ENCODE assay signal across 8 cellular contexts in genomic region chr7:142866361-142867096, GRCh38. TPM values are rescaled to one million over a fixed set of nuclear protein-coding genes. Genes with fewer than 3 reads are reported as not detected.
DNase-seq lines count a peak whose midpoint lies in the region; ATAC-seq and TF ChIP-seq lines count a peak whose summit lies in the region.

No MANE protein-coding gene starts in this region.

- H3K9me3 ChIP-seq in WERI-Rb-1 (ENCODE audit: severe bottlenecking) = no peaks in the 10 kb centered on the region

- no peak overlapping the region for H3K27ac Mint-ChIP-seq in HFFc6

- H3K27me3 ChIP-seq in WERI-Rb-1 (ENCODE audit: insufficient read depth, low read depth, severe bottlenecking) = no peaks in the 10 kb centered on the region

- DNase-seq in COLO668 (lab: John Stamatoyannopoulos, UW; ENCODE audit: unreplicated experiment) (peak; percentile 24), HFFc6 (no peak), WERI-Rb-1 (peak; percentile 73), left cardiac atrium (no peak), NCI-H1694 treated with DMSO at 0.1 percent for 48 hours (lab: John Stamatoyannopoulos, UW) (no peak), NCI-H128 (lab: John Stamatoyannopoulos, UW; ENCODE audit: unreplicated experiment) (no peak), middle frontal gyrus (ENCODE audit: extremely low spot score, low spot score) (no peak)

- peak; percentile 71 for TF ChIP-seq CTCF in HFFc6 (IDR thresholded peaks at IDR 0.05)
- TF ChIP-seq CTCF in WERI-Rb-1 (IDR thresholded peaks at IDR 0.05; ENCODE audit: low read depth, low read length) = peak; percentile 74

- H3K36me3 ChIP-seq in WERI-Rb-1 = no peaks in the 10 kb centered on the region

- peaks cover 19% of the 10 kb centered on the region for H3K27me3 Mint-ChIP-seq in HFFc6 (ENCODE audit: insufficient read depth)

- no peak overlapping the region for H3K4me3 ChIP-seq in WERI-Rb-1 (ENCODE audit: low read depth, low read length)

- intact Hi-C loops in left cardiac atrium (cut with DNase I) = no loop called here

- peak; percentile 52 to 61 for ATAC-seq in left cardiac atrium

- H3K36me3 Mint-ChIP-seq in HFFc6 (ENCODE audit: low read depth) = no peaks in the 10 kb centered on the region

- H3K4me3 Mint-ChIP-seq in HFFc6 = no peak overlapping the region

- no peaks in the 10 kb centered on the region for H3K9me3 Mint-ChIP-seq in HFFc6

- H3K27ac ChIP-seq in WERI-Rb-1 (no peak overlapping the region), temporal lobe (ENCODE audit: low read depth, low read length) (peak overlapping the region; percentile 73)

- H3K4me1 Mint-ChIP-seq in HFFc6 (ENCODE audit: low read depth) = no peaks in the 10 kb centered on the region

RNA-seq across cellular contexts. Expression of gene EPHB6, which starts 11.7 kb away (rescaled TPM):
- total RNA-seq in HFFc6 (2021; fragmentation: NEBNext Ultra II Directional; extraction: Animal tissue kit (Norgen Biotek cat#: 25700)) = under 1 TPM; 0.26 to 0.69 (median 0.33) TPM
- total RNA-seq in left cardiac atrium = 10 to 100 TPM in 1 of 2 donors, 1 to 10 TPM in 1; 9.3 to 11.1 TPM
- total RNA-seq in temporal lobe = 48.7 TPM

RNA-seq across cellular contexts. Expression of gene TRPV6, which starts 19.0 kb away (rescaled TPM):
- total RNA-seq in HFFc6 (2021; fragmentation: NEBNext Ultra II Directional; extraction: Animal tissue kit (Norgen Biotek cat#: 25700)) = not detected
- under 1 TPM; 0.24 to 0.27 TPM for total RNA-seq in left cardiac atrium
- under 0.01 TPM for total RNA-seq in temporal lobe

Comparison
In these comparisons a context has a peak if more than half of its experiments do, and no peak if none do; other contexts are left out.
1. DNase-seq: peak in COLO668 (single experiment) and WERI-Rb-1 (single experiment); none in HFFc6 (single experiment), left cardiac atrium (single experiment), NCI-H1694 treated with DMSO at 0.1 percent for 48 hours (single experiment), NCI-H128 (single experiment) and middle frontal gyrus (single experiment).
2. RNA of gene EPHB6, which starts 11.7 kb away (total RNA-seq): 48.7 TPM in temporal lobe (single experiment) and 9.3 to 11.1 TPM in left cardiac atrium; 0.26 to 0.69 TPM in HFFc6; every median in the first group is over 4 times any median in the second.